8 cellular contexts compared by ENCODE assay signal in genomic region chr7:102044984-102045673, GRCh38.
A peak's percentile ranks its signal among the peaks of the same experiment; 100 is the strongest.
DNase-seq lines count a peak whose midpoint lies in the region; ATAC-seq and TF ChIP-seq lines count a peak whose summit lies in the region.

No MANE protein-coding gene starts in this region.

- in situ Hi-C loops in gastrocnemius medialis (cut with MboI; ENCODE audit: low sequenced_read_pairs in 4 of 4), result no loop called here

- H3K4me3 ChIP-seq in HL-60 (replicated peaks; ENCODE audit: insufficient read depth, low read length), result no peak overlapping the region
- H3K4me3 ChIP-seq in heart right ventricle, result peak overlapping the region in 9 of 10 donors; percentile 2 to 37 (median 27)
- H3K4me3 ChIP-seq in gastrocnemius medialis, result peak overlapping the region; percentile 17 to 48 (median 41)

- H3K9me3 ChIP-seq in heart right ventricle (no peaks in the 10 kb centered on the region), gastrocnemius medialis (no peaks in the 10 kb centered on the region)

- no peaks in the 10 kb centered on the region for H3K27me3 ChIP-seq in HL-60 (ENCODE audit: insufficient read depth, poor library complexity, severe bottlenecking)
- H3K27me3 ChIP-seq in heart right ventricle, result no peaks in the 10 kb centered on the region
- H3K27me3 ChIP-seq in gastrocnemius medialis, result no peaks in the 10 kb centered on the region

- intact Hi-C loops in heart right ventricle (cut with DNase I) (no loop called here), gastrocnemius medialis (cut with DNase I; ENCODE audit: low total_unique reads) (loop anchor here (10.0 kb wide), 2 partner anchors 50 to 190 kb away; no protein-coding TSS in a partner anchor)

- H3K36me3 ChIP-seq in heart right ventricle (no peaks in the 10 kb centered on the region), gastrocnemius medialis (no peaks in the 10 kb centered on the region)

- TF ChIP-seq CTCF in HL-60 (IDR thresholded peaks at IDR 0.05; ENCODE audit: insufficient read depth, low read length) (no peak), heart right ventricle (IDR thresholded peaks at IDR 0.05) (no peak), gastrocnemius medialis (IDR thresholded peaks at IDR 0.05 in 4 of 5, conservative IDR thresholded peaks at IDR 0.05 in 1 of 5) (no peak)

- H3K27ac ChIP-seq in HL-60 (replicated peaks) (peak overlapping the region; percentile 56), heart right ventricle (peak overlapping the region; percentile 8 to 77 (median 64)), gastrocnemius medialis (peak overlapping the region; percentile 16 to 34 (median 28))

- DNase-seq in HL-60 (ENCODE audit: low read depth in 1 of 2, low spot score in 1 of 2) (peak; percentile 69 to 70), RPMI7951 (ENCODE audit: low read depth) (peak; percentile 86), heart right ventricle (peak; percentile 37 to 63), gastrocnemius medialis (peak in 1 of 2 donors; percentile 40), RPMI8226 (no peak)

- no peak for TF ChIP-seq POLR2A in gastrocnemius medialis (IDR thresholded peaks at IDR 0.05)

- WGBS in heart right ventricle, 2 donors, result 18 to 24% methylated on average over 29 of the region's 29 CpGs

- peaks cover 7 to 57% (median 25%) of the 10 kb centered on the region in 9 donors for H3K4me1 ChIP-seq in heart right ventricle
- peaks cover 17 to 19% of the 10 kb centered on the region in 2 donors for H3K4me1 ChIP-seq in gastrocnemius medialis

- ATAC-seq in heart right ventricle (peak; percentile 45 to 91 (median 59)), gastrocnemius medialis (peak; percentile 51 to 55), HG03045 (IDR thresholded peaks at IDR 0.05; ENCODE audit: unreplicated experiment) (no peak), HG03025 (IDR thresholded peaks at IDR 0.05; ENCODE audit: low FRiP score, unreplicated experiment) (no peak), GM21423 (IDR thresholded peaks at IDR 0.05; ENCODE audit: unreplicated experiment) (no peak)

Comparison
In these comparisons a context has a peak if more than half of its experiments do, and no peak if none do; other contexts are left out.
1. ATAC-seq: peak in heart right ventricle (8 of 8) and gastrocnemius medialis (2 of 2); none in HG03045 (single experiment), HG03025 (single experiment) and GM21423 (single experiment).
2. Peak in every context shown above with its lines, with median percentiles within 50 percentile points of each other: H3K27ac ChIP-seq.